Comparison of ENCODE assay signal across 9 cellular contexts in genomic region chr5:96816430-96816939, GRCh38. TPM values are rescaled to one million over a fixed set of nuclear protein-coding genes. Genes with fewer than 3 reads are reported as not detected.
DNase-seq lines count a peak whose midpoint lies in the region; ATAC-seq and TF ChIP-seq lines count a peak whose summit lies in the region.
"Had no signal": no experiment of that assay in that cellular context is flagged by ENCODE, and none has a peak within 500 bp of the region (broad histone marks: within the 10 kb centered on the region; RNA-seq: fewer than 3 reads in every experiment).

No MANE protein-coding gene starts in this region.

- H3K27me3 Mint-ChIP-seq in CD4-positive, alpha-beta T cell: no peaks in the 10 kb centered on the region
- no peaks in the 10 kb centered on the region for H3K27me3 Mint-ChIP-seq in natural killer cell treated with Interleukin-12 subunit alpha and Interleukin-12 subunit beta and Interleukin-15 and Interleukin-18, amount 100 ng/mL, for 72 hours
- no peaks in the 10 kb centered on the region for H3K27me3 Mint-ChIP-seq in chondrocyte (ENCODE audit: low read depth)

- H3K4me3 ChIP-seq in MG63: no peak overlapping the region
- H3K4me3 ChIP-seq: cardiac muscle cell had no signal

- no peaks in the 10 kb centered on the region for H3K9me3 Mint-ChIP-seq in CD4-positive, alpha-beta T cell
- no peaks in the 10 kb centered on the region for H3K9me3 Mint-ChIP-seq in natural killer cell treated with Interleukin-12 subunit alpha and Interleukin-12 subunit beta and Interleukin-15 and Interleukin-18, amount 100 ng/mL, for 72 hours
- no peaks in the 10 kb centered on the region for H3K9me3 Mint-ChIP-seq in chondrocyte (ENCODE audit: low read depth)

- peak overlapping the region; percentile 92 for H3K27ac Mint-ChIP-seq in CD4-positive, alpha-beta T cell
- peak overlapping the region; percentile 84 to 89 for H3K27ac Mint-ChIP-seq in natural killer cell treated with Interleukin-12 subunit alpha and Interleukin-12 subunit beta and Interleukin-15 and Interleukin-18, amount 100 ng/mL, for 72 hours
- no peak overlapping the region for H3K27ac Mint-ChIP-seq in chondrocyte (ENCODE audit: unreplicated experiment)

- H3K27ac ChIP-seq in CD4-positive, alpha-beta T cell (ENCODE audit: low read depth, low read length): peak overlapping the region; percentile 76
- H3K27ac ChIP-seq: cardiac muscle cell had no signal

- H3K4me1 Mint-ChIP-seq in CD4-positive, alpha-beta T cell (ENCODE audit: low read depth): peaks cover 71% of the 10 kb centered on the region
- H3K4me1 Mint-ChIP-seq in natural killer cell treated with Interleukin-12 subunit alpha and Interleukin-12 subunit beta and Interleukin-15 and Interleukin-18, amount 100 ng/mL, for 72 hours (ENCODE audit: low read depth in 2 of 2): peaks cover 29% of the 10 kb centered on the region in 2 donors
- peaks cover 9% of the 10 kb centered on the region for H3K4me1 Mint-ChIP-seq in chondrocyte (ENCODE audit: low read depth)

- H3K36me3 Mint-ChIP-seq in CD4-positive, alpha-beta T cell (ENCODE audit: low read depth): no peaks in the 10 kb centered on the region
- H3K36me3 Mint-ChIP-seq in natural killer cell treated with Interleukin-12 subunit alpha and Interleukin-12 subunit beta and Interleukin-15 and Interleukin-18, amount 100 ng/mL, for 72 hours: no peaks in the 10 kb centered on the region
- no peaks in the 10 kb centered on the region for H3K36me3 Mint-ChIP-seq in chondrocyte (ENCODE audit: low read depth)

- peak overlapping the region; percentile 67 for H3K4me3 Mint-ChIP-seq in CD4-positive, alpha-beta T cell
- peak overlapping the region; percentile 87 for H3K4me3 Mint-ChIP-seq in natural killer cell treated with Interleukin-12 subunit alpha and Interleukin-12 subunit beta and Interleukin-15 and Interleukin-18, amount 100 ng/mL, for 72 hours
- H3K4me3 Mint-ChIP-seq in chondrocyte (ENCODE audit: unreplicated experiment): no peak overlapping the region

- H3K9me3 ChIP-seq in CD4-positive, alpha-beta T cell (ENCODE audit: control insufficient read depth, low read length): no peaks in the 10 kb centered on the region
- H3K9me3 ChIP-seq in MG63: no peaks in the 10 kb centered on the region

- ATAC-seq in CD4-positive, alpha-beta T cell (ENCODE audit: poor library complexity): peak; percentile 86
- ATAC-seq in GM21515 (IDR thresholded peaks at IDR 0.05; ENCODE audit: unreplicated experiment): peak; percentile 73
- peak; percentile 81 to 83 for ATAC-seq in natural killer cell treated with Interleukin-12 subunit alpha and Interleukin-12 subunit beta and Interleukin-15 and Interleukin-18, amount 100 ng/mL, for 72 hours

- intact Hi-C loops in CD4-positive, alpha-beta T cell (cut with DNase I, micrococcal nuclease): loop anchor here in 1 of 2 experiments (5.0 kb wide), 1 partner anchor 51 kb away; no protein-coding TSS in a partner anchor

- H3K36me3 ChIP-seq in MG63: no peaks in the 10 kb centered on the region
- H3K36me3 ChIP-seq: cardiac muscle cell had no signal

- peak; percentile 21 to 58 (median 40) for DNase-seq in CD4-positive, alpha-beta T cell
- DNase-seq in HT1080 (ENCODE audit: low read depth) (peak; percentile 59), amygdala (lab: John Stamatoyannopoulos, UW) (no peak), MG63 (no peak), chondrocyte (ENCODE audit: low spot score) (no peak)
- DNase-seq in activated CD8-positive, alpha-beta memory T cell treated with anti-CD3 and anti-CD28 coated beads, Interleukin-2, amount 50 U/mL, for 1 hour (ENCODE audit: extremely low read depth): peak; percentile 36
- DNase-seq in natural killer cell treated with Interleukin-12 subunit alpha and Interleukin-12 subunit beta and Interleukin-15 and Interleukin-18, amount 100 ng/mL, for 72 hours (ENCODE audit: low spot score): no peak

- no peak for TF ChIP-seq CTCF in CD4-positive, alpha-beta T cell (IDR thresholded peaks at IDR 0.05)
- TF ChIP-seq CTCF in chondrocyte (IDR thresholded peaks at IDR 0.05): no peak

- H3K27me3 ChIP-seq in CD4-positive, alpha-beta T cell (ENCODE audit: control insufficient read depth, insufficient read depth, low read length): no peaks in the 10 kb centered on the region
- H3K27me3 ChIP-seq in MG63: no peaks in the 10 kb centered on the region
- H3K27me3 ChIP-seq: cardiac muscle cell had no signal

- POLR2A ChIA-PET in CD4-positive, alpha-beta T cell (lab: Charles Lee): interaction anchor here (0.7 to 2.8 kb wide), 16 partner anchors 9 to 367 kb away, joined by 3 to 137 read pairs (median 5); partner anchors contain the start of genes CAST, ERAP1, ERAP2 and LNPEP

- CTCF ChIA-PET in CD4-positive, alpha-beta T cell (lab: Charles Lee): interaction anchor here (1.1 to 2.0 kb wide), 2 partner anchors 8 to 10 kb away, joined by 4 to 5 read pairs; partner anchors contain the start of gene ERAP1

RNA-seq across cellular contexts. Expression of gene ERAP1, which starts 8.7 kb away (rescaled TPM):
- total RNA-seq in CD4-positive, alpha-beta T cell: 10 to 100 TPM; 45.0 to 47.4 TPM
- 17.3 and 26.2 TPM in 2 replicates for total RNA-seq in HT1080 (2014; rRNA removed; shearing (Covaris generic))
- polyA plus RNA-seq in HT1080 (2015; cell fraction: cytosol; rRNA removed): 10.4 and 14.0 TPM in 2 replicates
- polyA plus RNA-seq in HT1080 (2015; cell fraction: nucleus; rRNA removed): 59.8 and 66.1 TPM in 2 replicates
- total RNA-seq in natural killer cell treated with Interleukin-12 subunit alpha and Interleukin-12 subunit beta and Interleukin-15 and Interleukin-18, amount 100 ng/mL, for 72 hours: 100 to 1,000 TPM; 113 to 138 TPM
- 12.6 and 19.7 TPM in 2 replicates for total RNA-seq in MG63 (2014; rRNA removed; shearing (Covaris generic); ENCODE audit: low replicate concordance)
- total RNA-seq in chondrocyte: 34.6 to 58.5 TPM (median 36.5 TPM) in 3 replicates

RNA-seq across cellular contexts. Expression of gene ERAP2, which starts 59.8 kb away (rescaled TPM):
- total RNA-seq in CD4-positive, alpha-beta T cell: 10 to 100 TPM; 56.6 to 61.4 TPM
- 40.2 and 45.6 TPM in 2 replicates for total RNA-seq in HT1080 (2014; rRNA removed; shearing (Covaris generic))
- 27.7 and 37.8 TPM in 2 replicates for polyA plus RNA-seq in HT1080 (2015; cell fraction: cytosol; rRNA removed)
- polyA plus RNA-seq in HT1080 (2015; cell fraction: nucleus; rRNA removed): 69.2 and 86.7 TPM in 2 replicates
- total RNA-seq in natural killer cell treated with Interleukin-12 subunit alpha and Interleukin-12 subunit beta and Interleukin-15 and Interleukin-18, amount 100 ng/mL, for 72 hours: 100 to 1,000 TPM; 103 to 301 TPM
- total RNA-seq in MG63 (2014; rRNA removed; shearing (Covaris generic); ENCODE audit: low replicate concordance): 0.43 and 1.9 TPM in 2 replicates
- 1.2 to 2.7 TPM (median 2.2 TPM) in 3 replicates for total RNA-seq in chondrocyte
- total RNA-seq: cardiac muscle cell had no signal

Comparison
In these comparisons a context has a peak if more than half of its experiments do, and no peak if none do; other contexts are left out.
1. DNase-seq: peak in CD4-positive, alpha-beta T cell (10 of 10), HT1080 (single experiment) and activated CD8-positive, alpha-beta memory T cell treated with anti-CD3 and anti-CD28 coated beads, Interleukin-2, amount 50 U/mL, for 1 hour (single experiment); none in natural killer cell treated with Interleukin-12 subunit alpha and Interleukin-12 subunit beta and Interleukin-15 and Interleukin-18, amount 100 ng/mL, for 72 hours (single experiment), amygdala (0 of 56), MG63 (single experiment) and chondrocyte (single experiment).
2. RNA of gene ERAP2, which starts 59.8 kb away (total RNA-seq): 103 to 301 TPM in natural killer cell treated with Interleukin-12 subunit alpha and Interleukin-12 subunit beta and Interleukin-15 and Interleukin-18, amount 100 ng/mL, for 72 hours, 56.6 to 61.4 TPM in CD4-positive, alpha-beta T cell and 40.2 to 45.6 TPM in HT1080; 1.2 to 2.7 TPM in chondrocyte and 0.43 to 1.9 TPM in MG63; every median in the first group is over 10 times any median in the second.
3. Peak in every context shown above with its lines, with median percentiles within 50 percentile points of each other: ATAC-seq.